In genomic region chr9:7656648-7657047, GRCh38 we compare ENCODE assay signal across 15 cellular contexts.
DNase-seq lines count a peak whose midpoint lies in the region; ATAC-seq, FAIRE-seq and TF ChIP-seq lines count a peak whose summit lies in the region.
"Had no signal": no experiment of that assay in that cellular context is flagged by ENCODE, and none has a peak within 500 bp of the region (broad histone marks: within the 10 kb centered on the region; RNA-seq: fewer than 3 reads in every experiment).

No MANE protein-coding gene starts in this region.

- no peaks in the 10 kb centered on the region for H3K4me1 ChIP-seq in A673 (ENCODE audit: insufficient read depth, low read length, poor library complexity, severe bottlenecking)
- no peaks in the 10 kb centered on the region for H3K4me1 ChIP-seq in colonic mucosa
- peaks cover 10% of the 10 kb centered on the region for H3K4me1 ChIP-seq in HAP-1
- H3K4me1 ChIP-seq: esophagus squamous epithelium had no signal

- TF ChIP-seq CTCF in A673 (conservative IDR thresholded peaks at IDR 0.05; ENCODE audit: low read depth, low read length) (no peak), colonic mucosa (IDR thresholded peaks at IDR 0.05) (no peak)

- H3K27ac ChIP-seq in A673 (ENCODE audit: low read depth, low read length, poor library complexity, severe bottlenecking) (no peak overlapping the region), colonic mucosa (no peak overlapping the region)
- H3K27ac ChIP-seq: esophagus squamous epithelium, RWPE1 had no signal

- no TSS peak for BruUV-seq in A673 (replicated peaks; lab: Mats Ljungman, UMichigan)

- POLR2A ChIA-PET in A673 (lab: Charles Lee; ENCODE audit: low non-redundant PET), result no interaction called here

- H3K9ac ChIP-seq in colonic mucosa (ENCODE audit: low read depth in 2 of 2, low read length in 2 of 2), result no peak overlapping the region

- in situ Hi-C loops in HAP-1 (cut with MboI; ENCODE audit: low sequenced_read_pairs), result no loop called here

- FAIRE-seq in GM19239 (lab: Jason Lieb, UNC), result no peak
- FAIRE-seq: colon, D721Med had no signal

- no peaks in the 10 kb centered on the region for H3K9me3 ChIP-seq in A673 (ENCODE audit: low read depth, low read length, poor library complexity, severe bottlenecking)
- H3K9me3 ChIP-seq in colonic mucosa, result no peaks in the 10 kb centered on the region
- no peaks in the 10 kb centered on the region for H3K9me3 ChIP-seq in HAP-1
- H3K9me3 ChIP-seq: esophagus squamous epithelium had no signal

- DNase-seq in A673 (ENCODE audit: low spot score) (peak; percentile 4), NCI-H1105 (lab: John Stamatoyannopoulos, UW) (peak; percentile 13), colonic mucosa (peak; percentile 46), mucosa of gallbladder (ENCODE audit: low spot score) (peak; percentile 31), GM19239 (ENCODE audit: insufficient read length, low spot score) (no peak), HAP-1 (ENCODE audit: low spot score in 2 of 2) (no peak), NAMALWA (ENCODE audit: low spot score) (no peak)
- DNase-seq: activated CD4-positive, alpha-beta T cell treated with anti-CD3 and anti-CD28 coated beads, Interleukin-2, amount 10 ng/mL, durations not matched to agents 24 days and 14 days; activated T-cell treated with anti-CD3 and anti-CD28 coated beads, Interleukin-2, amount 50 U/mL, for 48 hours; esophagus squamous epithelium; NCI-H524 had no signal

- CTCF ChIA-PET in A673 (lab: Charles Lee), result no interaction called here

- H3K36me3 ChIP-seq in A673 (ENCODE audit: insufficient read depth, low read length, poor library complexity, severe bottlenecking) (no peaks in the 10 kb centered on the region), colonic mucosa (no peaks in the 10 kb centered on the region), HAP-1 (replicated peaks) (no peaks in the 10 kb centered on the region)
- H3K36me3 ChIP-seq: esophagus squamous epithelium had no signal

- no peak for ATAC-seq in GM21786 (IDR thresholded peaks at IDR 0.05; ENCODE audit: unreplicated experiment)

- intact Hi-C loops in A673 (cut with micrococcal nuclease; ENCODE audit: unreplicated experiment), result loop anchor here (5.0 kb wide), 1 partner anchor 604 kb away; no protein-coding TSS in a partner anchor
- intact Hi-C loops in colonic mucosa (cut with DNase I), result no loop called here

- no peak overlapping the region for H3K4me3 ChIP-seq in A673 (ENCODE audit: low read depth, low read length, poor library complexity, severe bottlenecking)
- no peak overlapping the region for H3K4me3 ChIP-seq in colonic mucosa
- no peak overlapping the region for H3K4me3 ChIP-seq in HAP-1
- H3K4me3 ChIP-seq: esophagus squamous epithelium had no signal

- no peaks in the 10 kb centered on the region for H3K27me3 ChIP-seq in A673 (replicated peaks; ENCODE audit: insufficient read depth, low read depth, low read length, poor library complexity)
- H3K27me3 ChIP-seq in colonic mucosa, result no peaks in the 10 kb centered on the region
- no peaks in the 10 kb centered on the region for H3K27me3 ChIP-seq in HAP-1 (ENCODE audit: low read depth)
- H3K27me3 ChIP-seq: esophagus squamous epithelium had no signal

Comparison
In these comparisons a context has a peak if more than half of its experiments do, and no peak if none do; other contexts are left out.
1. DNase-seq: peak in A673 (single experiment), NCI-H1105 (single experiment), colonic mucosa (single experiment) and mucosa of gallbladder (single experiment); none in GM19239 (single experiment), HAP-1 (0 of 2) and NAMALWA (single experiment).